8 cellular contexts compared by ENCODE assay signal in genomic region chr17:76623271-76624146, GRCh38. TPM values are rescaled to one million over a fixed set of nuclear protein-coding genes. Genes with fewer than 3 reads are reported as not detected.
DNase-seq lines count a peak whose midpoint lies in the region; ATAC-seq and TF ChIP-seq lines count a peak whose summit lies in the region.

No MANE protein-coding gene starts in this region.

- no peak for TF ChIP-seq EP300 in sigmoid colon (IDR thresholded peaks at IDR 0.05)

- ATAC-seq in right cardiac atrium: peak; percentile 87 to 91
- no peak for ATAC-seq in HG03521 (IDR thresholded peaks at IDR 0.05; ENCODE audit: unreplicated experiment)
- ATAC-seq in HG03565 (IDR thresholded peaks at IDR 0.05; ENCODE audit: unreplicated experiment): no peak

- H3K4me1 ChIP-seq in right cardiac atrium (ENCODE audit: control insufficient read depth, insufficient read depth, low read length) (no peaks in the 10 kb centered on the region), sigmoid colon (peaks cover 0 to 9% (median 4%) of the 10 kb centered on the region in 4 donors)

- no peak overlapping the region for H3K27ac ChIP-seq in right cardiac atrium (ENCODE audit: low read length)
- no peak overlapping the region for H3K27ac ChIP-seq in sigmoid colon

- no peaks in the 10 kb centered on the region for H3K36me3 ChIP-seq in sigmoid colon

- 22% methylated on average over 18 of the region's 18 CpGs for WGBS in right cardiac atrium
- 22 to 25% methylated on average over 18 of the region's 18 CpGs for WGBS in sigmoid colon, 2 donors

- H3K27me3 ChIP-seq in right cardiac atrium (ENCODE audit: control insufficient read depth, insufficient read depth): no peaks in the 10 kb centered on the region
- no peaks in the 10 kb centered on the region for H3K27me3 ChIP-seq in sigmoid colon

- peak; percentile 96 for TF ChIP-seq CTCF in GM10266 (IDR thresholded peaks at IDR 0.05; ENCODE audit: control insufficient read depth, insufficient read depth, low read depth, missing control alignments)
- TF ChIP-seq CTCF in sigmoid colon (IDR thresholded peaks at IDR 0.05): peak; percentile 84 to 93 (median 92)

- intact Hi-C loops in right cardiac atrium (cut with DNase I) (loop anchor here in 2 of 4 donors (5.0 to 10.0 kb wide), 3 partner anchors 66 to 101 kb away; no protein-coding TSS in a partner anchor), sigmoid colon (cut with DNase I) (loop anchor here (1.0 to 5.0 kb wide), 3 partner anchors 66 to 100 kb away; partner anchors contain the start of gene MXRA7)

- no peak for TF ChIP-seq POLR2A in sigmoid colon (IDR thresholded peaks at IDR 0.05)

- DNase-seq in GM10266 (ENCODE audit: extremely low spot score) (peak; percentile 86), NCI-H1417 (lab: John Stamatoyannopoulos, UW) (peak; percentile 56 to 76 (median 71)), T1000 (lab: John Stamatoyannopoulos, UW) (peak; percentile 65), anterior cingulate cortex (lab: John Stamatoyannopoulos, UW) (peak in 48 of 58 donors; percentile 1 to 80 (median 35)), right cardiac atrium (peak; percentile 74 to 91 (median 90)), sigmoid colon (peak; percentile 87)

- H3K9me3 ChIP-seq in right cardiac atrium (ENCODE audit: control insufficient read depth, low read length) (no peaks in the 10 kb centered on the region), sigmoid colon (no peaks in the 10 kb centered on the region)

- H3K4me3 ChIP-seq in right cardiac atrium (ENCODE audit: low read length) (no peak overlapping the region), sigmoid colon (no peak overlapping the region)

RNA-seq across cellular contexts. Expression of gene ST6GALNAC1, which starts 20.0 kb away (rescaled TPM):
- total RNA-seq in right cardiac atrium: 1 to 10 TPM; 2.4 to 5.0 (median 3.2) TPM
- 2.5 TPM for polyA plus RNA-seq in right cardiac atrium
- total RNA-seq in sigmoid colon: 1 to 10 TPM in 2 of 4 donors, under 1 TPM in 2; 0.81 to 4.6 (median 2.2) TPM
- polyA plus RNA-seq in sigmoid colon: 100 to 1,000 TPM; 104 to 146 (median 109) TPM

RNA-seq across cellular contexts. Expression of gene ST6GALNAC2, which starts 37.8 kb away (rescaled TPM):
- 1 to 10 TPM; 4.0 to 5.8 (median 5.5) TPM for total RNA-seq in right cardiac atrium
- 4.2 TPM for polyA plus RNA-seq in right cardiac atrium
- 10 to 100 TPM in 1 of 4 donors, 1 to 10 TPM in 3; 4.1 to 16.4 (median 9.0) TPM for total RNA-seq in sigmoid colon
- 1 to 10 TPM; 3.3 to 5.4 (median 3.5) TPM for polyA plus RNA-seq in sigmoid colon

Comparison
In these comparisons a context has a peak if more than half of its experiments do, and no peak if none do; other contexts are left out.
1. DNase-seq: peak in every context shown above with its lines; median percentile 90 in right cardiac atrium; 87 in sigmoid colon; 86 in GM10266; 71 in NCI-H1417; 65 in T1000; 35 in anterior cingulate cortex.
2. ATAC-seq: peak in right cardiac atrium (2 of 2); none in HG03521 (single experiment) and HG03565 (single experiment).